In the genomic region with DNA sequence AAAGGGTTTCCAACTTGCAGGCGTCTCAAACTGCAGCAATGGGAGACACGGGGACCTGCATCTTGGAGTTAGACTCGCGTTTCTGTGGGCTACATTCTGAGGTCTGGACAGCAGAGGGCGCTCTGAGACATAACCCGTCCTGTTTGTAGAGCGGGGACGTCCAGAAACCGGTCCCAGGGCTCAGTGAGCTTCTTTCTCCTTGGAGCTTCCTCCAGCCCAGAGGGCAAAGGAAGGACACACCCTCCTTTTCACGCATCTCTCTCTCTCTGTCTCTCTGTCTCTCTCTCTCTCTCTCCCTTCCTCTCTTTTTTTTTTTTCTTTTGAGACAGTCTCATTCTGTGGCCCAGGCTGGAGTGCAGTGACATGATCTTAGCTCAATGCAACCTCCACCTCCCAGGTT, we compare ENCODE assay signal across 8 cellular contexts. TPM values are rescaled to one million over a fixed set of nuclear protein-coding genes. Genes with fewer than 3 reads are reported as not detected.
DNase-seq lines count a peak whose midpoint lies in the region; ATAC-seq, FAIRE-seq and TF ChIP-seq lines count a peak whose summit lies in the region.

No MANE protein-coding gene starts in this region.

- POLR2A ChIA-PET in CD4-positive, alpha-beta T cell (lab: Charles Lee) = no interaction called here
- POLR2A ChIA-PET in endothelial cell of umbilical vein (lab: Charles Lee) = no interaction called here

- no peaks in the 10 kb centered on the region for H3K27me3 Mint-ChIP-seq in CD4-positive, alpha-beta T cell
- peaks cover 23% of the 10 kb centered on the region for H3K27me3 Mint-ChIP-seq in activated CD8-positive, alpha-beta memory T cell treated with anti-CD3 and anti-CD28 coated beads, Interleukin-2, amount 10 ng/mL, durations not matched to agents 7 days and 5 days

- no peak overlapping the region for H3K9ac ChIP-seq in OCI-LY1 (ENCODE audit: low read length)
- no peak overlapping the region for H3K9ac ChIP-seq in endothelial cell of umbilical vein (replicated peaks; ENCODE audit: extremely low read depth, insufficient read depth, low read length)

- H3K79me2 ChIP-seq in OCI-LY1 (ENCODE audit: insufficient read depth, low read length) (no peaks in the 10 kb centered on the region), endothelial cell of umbilical vein (ENCODE audit: control insufficient read depth, insufficient read depth, low read length) (no peaks in the 10 kb centered on the region)

- TF ChIP-seq CTCF in CD4-positive, alpha-beta T cell (IDR thresholded peaks at IDR 0.05) = peak; percentile 79
- TF ChIP-seq CTCF in OCI-LY1 (IDR thresholded peaks at IDR 0.05; ENCODE audit: low read length) = peak; percentile 67
- peak; percentile 70 to 85 for TF ChIP-seq CTCF in endothelial cell of umbilical vein (IDR thresholded peaks at IDR 0.05; ENCODE audit: extremely low read depth in 1 of 2, insufficient read depth in 1 of 2, low read depth in 1 of 2, low read length in 2 of 2)
- TF ChIP-seq CTCF in mucosa of descending colon (IDR thresholded peaks at IDR 0.05) = peak; percentile 56

- no peaks in the 10 kb centered on the region for H3K27me3 ChIP-seq in CD4-positive, alpha-beta T cell (ENCODE audit: control insufficient read depth, insufficient read depth, low read length)
- no peaks in the 10 kb centered on the region for H3K27me3 ChIP-seq in OCI-LY1 (ENCODE audit: insufficient read depth, low read length)
- peaks cover 0 to 2% of the 10 kb centered on the region in 2 experiments for H3K27me3 ChIP-seq in endothelial cell of umbilical vein (ENCODE audit: control insufficient read depth in 2 of 2, insufficient read depth in 2 of 2, low read length in 2 of 2)

- no peak overlapping the region for H3K27ac Mint-ChIP-seq in CD4-positive, alpha-beta T cell
- H3K27ac Mint-ChIP-seq in activated CD8-positive, alpha-beta memory T cell treated with anti-CD3 and anti-CD28 coated beads, Interleukin-2, amount 10 ng/mL, durations not matched to agents 7 days and 5 days = no peak overlapping the region

- H3K27ac ChIP-seq in CD4-positive, alpha-beta T cell (ENCODE audit: low read depth, low read length) = no peak overlapping the region
- H3K27ac ChIP-seq in OCI-LY1 (ENCODE audit: low read depth, low read length, poor library complexity, severe bottlenecking) (no peak overlapping the region), endothelial cell of umbilical vein (ENCODE audit: insufficient read depth, low read depth, low read length) (no peak overlapping the region)

- no peak overlapping the region for H2AFZ ChIP-seq in OCI-LY1 (ENCODE audit: low read length)
- H2AFZ ChIP-seq in endothelial cell of umbilical vein (ENCODE audit: low read depth, low read length) = no peak overlapping the region

- H3K9me2 ChIP-seq in OCI-LY1 (ENCODE audit: low read depth, low read length) = no peaks in the 10 kb centered on the region

- H3K4me1 ChIP-seq in OCI-LY1 (ENCODE audit: insufficient read depth, low read length, severe bottlenecking) (peaks cover 12% of the 10 kb centered on the region), endothelial cell of umbilical vein (ENCODE audit: control insufficient read depth, extremely low read depth, insufficient read depth, low read length) (no peaks in the 10 kb centered on the region), mucosa of descending colon (ENCODE audit: low read depth) (peaks cover 3% of the 10 kb centered on the region)

- no peaks in the 10 kb centered on the region for H3K36me3 ChIP-seq in OCI-LY1 (ENCODE audit: insufficient read depth, low read length)
- H3K36me3 ChIP-seq in endothelial cell of umbilical vein (ENCODE audit: control insufficient read depth in 2 of 2, extremely low read depth in 1 of 2, insufficient read depth in 2 of 2, low read length in 2 of 2) = no peaks in the 10 kb centered on the region
- H3K36me3 ChIP-seq in mucosa of descending colon (ENCODE audit: low read depth) = no peaks in the 10 kb centered on the region

- H3K9me3 ChIP-seq in CD4-positive, alpha-beta T cell (ENCODE audit: control insufficient read depth, low read length) = no peaks in the 10 kb centered on the region
- H3K9me3 ChIP-seq in OCI-LY1 (ENCODE audit: low read length) (no peaks in the 10 kb centered on the region), endothelial cell of umbilical vein (replicated peaks; ENCODE audit: control insufficient read depth, insufficient read depth, low read length) (no peaks in the 10 kb centered on the region), mucosa of descending colon (no peaks in the 10 kb centered on the region)

- no peaks in the 10 kb centered on the region for H3K9me1 ChIP-seq in endothelial cell of umbilical vein (replicated peaks; ENCODE audit: control insufficient read depth, extremely low read depth, insufficient read depth, low read length)

- FAIRE-seq in endothelial cell of umbilical vein (lab: Jason Lieb, UNC) = peak; percentile 93

- H3F3A ChIP-seq in OCI-LY1 (ENCODE audit: insufficient read depth, low read length) = no peaks in the 10 kb centered on the region

- TF ChIP-seq POLR2A in endothelial cell of umbilical vein (IDR thresholded peaks at IDR 0.05; ENCODE audit: low read depth, low read length) = no peak

- no peaks in the 10 kb centered on the region for H3K9me3 Mint-ChIP-seq in CD4-positive, alpha-beta T cell
- H3K9me3 Mint-ChIP-seq in activated CD8-positive, alpha-beta memory T cell treated with anti-CD3 and anti-CD28 coated beads, Interleukin-2, amount 10 ng/mL, durations not matched to agents 7 days and 5 days (ENCODE audit: low read depth) = no peaks in the 10 kb centered on the region

- CTCF ChIA-PET in CD4-positive, alpha-beta T cell (lab: Charles Lee) = interaction anchor here (0.9 to 3.4 kb wide), 5 partner anchors 9 to 197 kb away, joined by 3 to 43 read pairs (median 3); no protein-coding TSS in a partner anchor
- CTCF ChIA-PET in activated CD8-positive, alpha-beta memory T cell treated with anti-CD3 and anti-CD28 coated beads, Interleukin-2, amount 10 ng/mL, durations not matched to agents 7 days and 5 days (lab: Charles Lee) = interaction anchor here (0.6 to 6.1 kb wide), 26 partner anchors 9 to 861 kb away, joined by 3 to 246 read pairs (median 4); a partner anchor contains a TSS
- CTCF ChIA-PET in endothelial cell of umbilical vein (lab: Charles Lee) = interaction anchor here (0.6 to 8.2 kb wide), 32 partner anchors 9 to 704 kb away, joined by 3 to 564 read pairs (median 4); a partner anchor contains a TSS

- intact Hi-C loops in CD4-positive, alpha-beta T cell (cut with DNase I, micrococcal nuclease) = loop anchor here in 1 of 2 experiments (1.0 kb wide), 1 partner anchor 701 kb away; no protein-coding TSS in a partner anchor
- intact Hi-C loops in endothelial cell of umbilical vein (cut with micrococcal nuclease) (loop anchor here (1.0 kb wide), 1 partner anchor 197 kb away; no protein-coding TSS in a partner anchor), mucosa of descending colon (cut with DNase I, micrococcal nuclease) (no loop called here)

- no peak overlapping the region for H3K4me2 ChIP-seq in OCI-LY1 (ENCODE audit: low read length)
- H3K4me2 ChIP-seq in endothelial cell of umbilical vein (ENCODE audit: insufficient read depth, low read length) = no peak overlapping the region

- H3K4me3 ChIP-seq in OCI-LY1 (ENCODE audit: low read depth, low read length, poor library complexity, severe bottlenecking) (no peak overlapping the region), endothelial cell of umbilical vein (replicated peaks in 1 of 3; ENCODE audit: insufficient read depth in 1 of 3, low read depth in 1 of 3, low read length in 3 of 3) (no peak overlapping the region), mucosa of descending colon (no peak overlapping the region)

- H3K4me1 Mint-ChIP-seq in CD4-positive, alpha-beta T cell (ENCODE audit: low read depth) = peaks cover 15% of the 10 kb centered on the region
- H3K4me1 Mint-ChIP-seq in activated CD8-positive, alpha-beta memory T cell treated with anti-CD3 and anti-CD28 coated beads, Interleukin-2, amount 10 ng/mL, durations not matched to agents 7 days and 5 days = no peaks in the 10 kb centered on the region

- peak; percentile 72 to 87 (median 78) for DNase-seq in CD4-positive, alpha-beta T cell
- peak; percentile 91 for DNase-seq in activated CD8-positive, alpha-beta memory T cell treated with anti-CD3 and anti-CD28 coated beads, Interleukin-2, amount 10 ng/mL, durations not matched to agents 7 days and 5 days
- peak; percentile 77 for DNase-seq in endothelial cell of umbilical vein (ENCODE audit: low read depth, low spot score)
- DNase-seq in mucosa of descending colon = peak; percentile 83 to 96 (median 90)
- DNase-seq in stimulated activated CD8-positive, alpha-beta memory T cell treated with anti-CD3 and anti-CD28 coated beads, Interleukin-4, amount 100 ng/mL, for 48 hours = peak; percentile 96

- no peaks in the 10 kb centered on the region for H4K20me1 ChIP-seq in OCI-LY1 (ENCODE audit: insufficient read depth, low read length)
- no peaks in the 10 kb centered on the region for H4K20me1 ChIP-seq in endothelial cell of umbilical vein (replicated peaks; ENCODE audit: control insufficient read depth, extremely low read depth, insufficient read depth, low read length)

- BruUV-seq in endothelial cell of umbilical vein (replicated peaks; lab: Mats Ljungman, UMichigan) = no TSS peak

- H3K36me3 Mint-ChIP-seq in CD4-positive, alpha-beta T cell (ENCODE audit: low read depth) = no peaks in the 10 kb centered on the region
- no peaks in the 10 kb centered on the region for H3K36me3 Mint-ChIP-seq in activated CD8-positive, alpha-beta memory T cell treated with anti-CD3 and anti-CD28 coated beads, Interleukin-2, amount 10 ng/mL, durations not matched to agents 7 days and 5 days

- no peak overlapping the region for H3K4me3 Mint-ChIP-seq in CD4-positive, alpha-beta T cell
- no peak overlapping the region for H3K4me3 Mint-ChIP-seq in activated CD8-positive, alpha-beta memory T cell treated with anti-CD3 and anti-CD28 coated beads, Interleukin-2, amount 10 ng/mL, durations not matched to agents 7 days and 5 days

- peak; percentile 73 for ATAC-seq in CD4-positive, alpha-beta T cell (ENCODE audit: poor library complexity)
- ATAC-seq in HG02798 (IDR thresholded peaks at IDR 0.05; ENCODE audit: poor library complexity, unreplicated experiment) = peak; percentile 59
- ATAC-seq in activated CD8-positive, alpha-beta memory T cell treated with anti-CD3 and anti-CD28 coated beads, Interleukin-2, amount 10 ng/mL, durations not matched to agents 7 days and 5 days = peak; percentile 81
- peak; percentile 82 for ATAC-seq in mucosa of descending colon
- no peak for ATAC-seq in HG03565 (IDR thresholded peaks at IDR 0.05; ENCODE audit: unreplicated experiment)

- dilution Hi-C loops in endothelial cell of umbilical vein (cut with MboI; ENCODE audit: extremely low pct_ligation_motif_present, low sequenced_read_pairs) = no loop called here

RNA-seq across cellular contexts. Expression of a gene that starts 19.8 kb away (rescaled TPM):
- 100 to 1,000 TPM; 749 to 750 TPM for total RNA-seq in CD4-positive, alpha-beta T cell
- 100 to 1,000 TPM; 422 to 473 TPM for total RNA-seq in activated CD8-positive, alpha-beta memory T cell treated with anti-CD3 and anti-CD28 coated beads, Interleukin-2, amount 10 ng/mL, durations not matched to agents 7 days and 5 days
- total RNA-seq in endothelial cell of umbilical vein (535 and 560 TPM in 2 replicates), mucosa of descending colon (1,000 to 10,000 TPM in 2 of 3 donors, 100 to 1,000 TPM in 1; 793 to 1,140 (median 1,020) TPM)
- polyA plus RNA-seq in endothelial cell of umbilical vein = 795 and 953 TPM in 2 replicates
- 1,076 and 1,089 TPM in 2 replicates for polyA plus RNA-seq in endothelial cell of umbilical vein (2011; cell fraction: cytosol; rRNA removed)
- polyA plus RNA-seq in endothelial cell of umbilical vein (2011; cell fraction: nucleus; rRNA removed) = 416 and 432 TPM in 2 replicates
- polyA plus RNA-seq in endothelial cell of umbilical vein (2012) = 545 and 754 TPM in 2 replicates
- polyA minus RNA-seq in endothelial cell of umbilical vein = 381 and 419 TPM in 2 replicates
- polyA minus RNA-seq in endothelial cell of umbilical vein (2011; cell fraction: cytosol; rRNA and poly(A)+ RNA removed) = 233 TPM
- polyA minus RNA-seq in endothelial cell of umbilical vein (2011; cell fraction: nucleus; rRNA and poly(A)+ RNA removed) = 44.8 and 51.5 TPM in 2 replicates

RNA-seq across cellular contexts. Expression of a gene that starts 19.9 kb away (rescaled TPM):
- total RNA-seq in CD4-positive, alpha-beta T cell = 10 to 100 TPM; 38.9 to 41.7 TPM
- 10 to 100 TPM; 32.2 to 33.9 TPM for total RNA-seq in activated CD8-positive, alpha-beta memory T cell treated with anti-CD3 and anti-CD28 coated beads, Interleukin-2, amount 10 ng/mL, durations not matched to agents 7 days and 5 days
- total RNA-seq in endothelial cell of umbilical vein (51.1 and 51.2 TPM in 2 replicates), mucosa of descending colon (10 to 100 TPM; 27.7 to 31.0 (median 30.2) TPM)
- 59.6 and 59.7 TPM in 2 replicates for polyA plus RNA-seq in endothelial cell of umbilical vein
- polyA plus RNA-seq in endothelial cell of umbilical vein (2011; cell fraction: cytosol; rRNA removed) = 44.6 and 47.9 TPM in 2 replicates
- polyA plus RNA-seq in endothelial cell of umbilical vein (2011; cell fraction: nucleus; rRNA removed) = 29.2 and 33.7 TPM in 2 replicates
- polyA plus RNA-seq in endothelial cell of umbilical vein (2012) = 30.7 and 33.4 TPM in 2 replicates
- polyA minus RNA-seq in endothelial cell of umbilical vein = 41.1 and 44.4 TPM in 2 replicates
- polyA minus RNA-seq in endothelial cell of umbilical vein (2011; cell fraction: cytosol; rRNA and poly(A)+ RNA removed) = 55.3 TPM
- polyA minus RNA-seq in endothelial cell of umbilical vein (2011; cell fraction: nucleus; rRNA and poly(A)+ RNA removed) = 20.3 and 30.4 TPM in 2 replicates
